Comparison of ENCODE assay signal across 20 cellular contexts in the genomic region with DNA sequence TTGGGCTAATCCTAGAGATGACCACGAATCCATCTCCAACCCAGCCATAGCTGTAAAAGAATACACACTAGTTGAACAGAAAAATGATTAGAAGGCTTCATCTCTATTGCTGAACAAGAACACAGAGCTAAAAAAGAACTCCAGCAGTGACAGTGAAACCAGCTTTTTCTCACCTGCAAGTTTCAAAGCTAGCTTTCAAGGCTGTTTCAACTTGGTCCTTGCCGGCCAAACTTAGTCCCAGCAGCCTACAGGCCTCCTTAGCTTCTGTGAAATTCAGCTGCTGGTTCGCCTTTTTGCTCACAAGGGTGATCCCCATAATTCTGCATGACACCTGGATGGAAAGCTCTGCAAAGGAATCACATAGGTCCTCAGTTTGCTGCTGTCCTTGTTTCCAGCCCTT. TPM values are rescaled to one million over a fixed set of nuclear protein-coding genes. Genes with fewer than 3 reads are reported as not detected.
DNase-seq lines count a peak whose midpoint lies in the region; ATAC-seq and TF ChIP-seq lines count a peak whose summit lies in the region.
"Had no signal": no experiment of that assay in that cellular context is flagged by ENCODE, and none has a peak within 500 bp of the region (broad histone marks: within the 10 kb centered on the region; RNA-seq: fewer than 3 reads in every experiment).

No MANE protein-coding gene starts in this region.

- ATAC-seq in GM23338 = no peak
- ATAC-seq in GM21423 (IDR thresholded peaks at IDR 0.05; ENCODE audit: unreplicated experiment) = no peak
- ATAC-seq in GM21367 (IDR thresholded peaks at IDR 0.05; ENCODE audit: unreplicated experiment) = no peak
- ATAC-seq: GM12878, HepG2 had no signal

- H3K9me2 ChIP-seq in GM23338 (ENCODE audit: insufficient read depth) = peaks cover 8% of the 10 kb centered on the region

- CTCF ChIA-PET in A673 (lab: Charles Lee) = no interaction called here

- no peaks in the 10 kb centered on the region for H4K20me1 ChIP-seq in GM23338 (replicated peaks; ENCODE audit: insufficient read depth)
- H4K20me1 ChIP-seq: BLaER1 had no signal

- no TSS peak for BruUV-seq in A673 (replicated peaks; lab: Mats Ljungman, UMichigan)

- TF ChIP-seq POLR2A in suprapubic skin (IDR thresholded peaks at IDR 0.05) = no peak

- H3K9me3 Mint-ChIP-seq in GM23338 = no peaks in the 10 kb centered on the region
- H3K9me3 Mint-ChIP-seq: CD4-positive, alpha-beta memory T cell had no signal

- no peaks in the 10 kb centered on the region for H3K9me3 ChIP-seq in A673 (ENCODE audit: low read depth, low read length, poor library complexity, severe bottlenecking)
- H3K9me3 ChIP-seq in suprapubic skin = no peaks in the 10 kb centered on the region
- H3K9me3 ChIP-seq: A549, BLaER1, HAP-1 had no signal

- POLR2A ChIA-PET in A673 (lab: Charles Lee; ENCODE audit: low non-redundant PET) = no interaction called here

- H3K4me3 ChIP-seq in A673 (ENCODE audit: low read depth, low read length, poor library complexity, severe bottlenecking) (no peak overlapping the region), GM23338 (no peak overlapping the region), coronary artery (peak overlapping the region; percentile 37), suprapubic skin (peak overlapping the region; percentile 3)
- H3K4me3 ChIP-seq: A549, BLaER1, GM12878, HAP-1 had no signal

- H3K36me3 Mint-ChIP-seq in GM23338 (ENCODE audit: low read depth) = no peaks in the 10 kb centered on the region
- H3K36me3 Mint-ChIP-seq: CD14-positive monocyte; CD4-positive, alpha-beta memory T cell had no signal

- H3K4me1 ChIP-seq in A673 (ENCODE audit: insufficient read depth, low read length, poor library complexity, severe bottlenecking) = peaks cover 26% of the 10 kb centered on the region
- H3K4me1 ChIP-seq in GM23338 (ENCODE audit: insufficient read depth) = peaks cover 8% of the 10 kb centered on the region
- no peaks in the 10 kb centered on the region for H3K4me1 ChIP-seq in suprapubic skin
- H3K4me1 ChIP-seq: BLaER1 had no signal

- 88% methylated on average over 3 of the region's 3 CpGs for WGBS in suprapubic skin

- no peak for DNase-seq in A673 (ENCODE audit: low spot score)
- no peak for DNase-seq in GM23338 (ENCODE audit: low spot score)
- DNase-seq in coronary artery (ENCODE audit: low spot score) = no peak
- DNase-seq in suprapubic skin (ENCODE audit: low spot score in 2 of 2) = no peak
- no peak for DNase-seq in occipital lobe (lab: John Stamatoyannopoulos, UW)
- DNase-seq: CD4-positive, alpha-beta memory T cell; DMS153; DMS79 treated with DMSO at 0.1 percent for 48 hours; GF-D8; KG1 had no signal

- H3K4me1 Mint-ChIP-seq in GM23338 = peaks cover 4% of the 10 kb centered on the region
- H3K4me1 Mint-ChIP-seq: CD4-positive, alpha-beta memory T cell had no signal

- intact Hi-C loops in A673 (cut with micrococcal nuclease; ENCODE audit: unreplicated experiment) = loop anchor here (1.0 to 2.0 kb wide), 2 partner anchors 90 to 171 kb away; no protein-coding TSS in a partner anchor

- TF ChIP-seq CTCF in A673 (conservative IDR thresholded peaks at IDR 0.05; ENCODE audit: low read depth, low read length) (no peak), GM23338 (conservative IDR thresholded peaks at IDR 0.05; ENCODE audit: low read depth in 2 of 2) (no peak), coronary artery (IDR thresholded peaks at IDR 0.05) (no peak), suprapubic skin (IDR thresholded peaks at IDR 0.05) (no peak)

- H3K4me3 Mint-ChIP-seq in GM23338 = no peak overlapping the region
- H3K4me3 Mint-ChIP-seq: CD14-positive monocyte; CD4-positive, alpha-beta memory T cell had no signal

- no peaks in the 10 kb centered on the region for H3F3A ChIP-seq in GM23338 (replicated peaks; ENCODE audit: low read depth)

- no peaks in the 10 kb centered on the region for H3K79me2 ChIP-seq in GM23338 (replicated peaks; ENCODE audit: insufficient read depth)

- H3K27me3 ChIP-seq in A673 (replicated peaks; ENCODE audit: insufficient read depth, low read depth, low read length, poor library complexity) (no peaks in the 10 kb centered on the region), GM23338 (ENCODE audit: insufficient read depth) (no peaks in the 10 kb centered on the region), suprapubic skin (no peaks in the 10 kb centered on the region)
- H3K27me3 ChIP-seq: BLaER1 had no signal

- H3K27me3 Mint-ChIP-seq in GM23338 (ENCODE audit: insufficient read depth, low read depth, poor library complexity) = no peaks in the 10 kb centered on the region

- H2AFZ ChIP-seq in GM23338 = peak overlapping the region; percentile 52; the same call in 1 of the 2 replicates

- TF ChIP-seq EP300 in suprapubic skin (IDR thresholded peaks at IDR 0.05) = no peak

- H3K27ac ChIP-seq in A673 (ENCODE audit: low read depth, low read length, poor library complexity, severe bottlenecking) = peak overlapping the region; percentile 50
- no peak overlapping the region for H3K27ac ChIP-seq in GM23338 (ENCODE audit: low read depth)
- H3K27ac ChIP-seq in coronary artery = peak overlapping the region in 1 of 2 donors; percentile 58
- no peak overlapping the region for H3K27ac ChIP-seq in suprapubic skin
- H3K27ac ChIP-seq: 22Rv1, A549, BLaER1 had no signal

- H3K36me3 ChIP-seq in A673 (ENCODE audit: insufficient read depth, low read length, poor library complexity, severe bottlenecking) = no peaks in the 10 kb centered on the region
- no peaks in the 10 kb centered on the region for H3K36me3 ChIP-seq in GM23338 (ENCODE audit: insufficient read depth)
- H3K36me3 ChIP-seq in suprapubic skin = no peaks in the 10 kb centered on the region
- H3K36me3 ChIP-seq: BLaER1, HAP-1 had no signal

- no peak overlapping the region for H3K4me2 ChIP-seq in GM23338
- H3K4me2 ChIP-seq: A549, BLaER1 had no signal

- no peak overlapping the region for H3K27ac Mint-ChIP-seq in GM23338
- H3K27ac Mint-ChIP-seq: CD4-positive, alpha-beta memory T cell had no signal

TF ChIP-seq in GM23338, 12 proteins besides CTCF, POLR2A, EP300 and RAD21:
- TF ChIP-seq, protein P1, sequence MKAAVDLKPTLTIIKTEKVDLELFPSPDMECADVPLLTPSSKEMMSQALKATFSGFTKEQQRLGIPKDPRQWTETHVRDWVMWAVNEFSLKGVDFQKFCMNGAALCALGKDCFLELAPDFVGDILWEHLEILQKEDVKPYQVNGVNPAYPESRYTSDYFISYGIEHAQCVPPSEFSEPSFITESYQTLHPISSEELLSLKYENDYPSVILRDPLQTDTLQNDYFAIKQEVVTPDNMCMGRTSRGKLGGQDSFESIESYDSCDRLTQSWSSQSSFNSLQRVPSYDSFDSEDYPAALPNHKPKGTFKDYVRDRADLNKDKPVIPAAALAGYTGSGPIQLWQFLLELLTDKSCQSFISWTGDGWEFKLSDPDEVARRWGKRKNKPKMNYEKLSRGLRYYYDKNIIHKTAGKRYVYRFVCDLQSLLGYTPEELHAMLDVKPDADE (IDR thresholded peaks at IDR 0.05) = no peak
- TF ChIP-seq EZH2 (IDR thresholded peaks at IDR 0.05; ENCODE audit: low read depth, unreplicated experiment) (no peak), POLR2AphosphoS5 (IDR thresholded peaks at IDR 0.05; ENCODE audit: low read depth) (no peak), ZNF114 (CRISPR knock-in tag; IDR thresholded peaks at IDR 0.05) (no peak), JUNB (IDR thresholded peaks at IDR 0.05; ENCODE audit: unreplicated experiment) (no peak)
TF ChIP-seq in GM23338: peak in this region for 0.

RNA-seq across cellular contexts. Expression of a gene that starts 4.4 kb away (rescaled TPM):
- total RNA-seq in A673 (2021) (0.11 and 0.15 TPM in 2 replicates), suprapubic skin (10 to 100 TPM in 2 of 4 donors, 1 to 10 TPM in 2; 3.9 to 17.0 (median 11.1) TPM), occipital lobe (9.0 TPM)
- total RNA-seq in GM23338 (2014; rRNA removed; shearing (Covaris generic)) = 0.94 TPM in 1 of 2 replicates, not detected in the other
- polyA plus RNA-seq in GM23338 (2016; fragmentation: Nextera tagmentation; extraction: Ambion mirVana) = not detected in 2 replicates
- total RNA-seq: CD4-positive, alpha-beta memory T cell; H4 had no signal
- polyA plus RNA-seq: CD4-positive, alpha-beta memory T cell; GM12878 had no signal

RNA-seq across cellular contexts. Expression of a gene that starts 23.0 kb away (rescaled TPM):
- total RNA-seq in A673 (2021) (36.4 and 48.4 TPM in 2 replicates), suprapubic skin (10 to 100 TPM; 68.2 to 83.4 (median 73.7) TPM), occipital lobe (80.0 TPM)
- total RNA-seq in GM23338 (2014; rRNA removed; shearing (Covaris generic)) = 26.5 and 26.9 TPM in 2 replicates
- polyA plus RNA-seq in GM23338 (2016; fragmentation: Nextera tagmentation; extraction: Ambion mirVana) = 9.4 and 11.4 TPM in 2 replicates

Comparison
In these comparisons a context has a peak if more than half of its experiments do, and no peak if none do; other contexts are left out.
1. H3K4me3 ChIP-seq: peak in coronary artery (single experiment) and suprapubic skin (single experiment); none in A673 (single experiment) and GM23338 (single experiment).